ENCODE assay signal across 1 cellular context in genomic region chr5:964821-965220, GRCh38.
TF ChIP-seq lines count a peak whose summit lies in the region.

No MANE protein-coding gene starts in this region.

TF ChIP-seq in IMR-90, 13 proteins besides CTCF, POLR2A, EP300 and RAD21:
- TF ChIP-seq MAZ (IDR thresholded peaks at IDR 0.05; ENCODE audit: borderline replicate concordance, low read depth, low read length) (no peak), MXI1 (IDR thresholded peaks at IDR 0.05; ENCODE audit: borderline replicate concordance, low read depth, low read length) (no peak), CEBPB (IDR thresholded peaks at IDR 0.05; ENCODE audit: low read depth, low read length) (no peak), NFE2L2 (IDR thresholded peaks at IDR 0.05; ENCODE audit: low read depth, low read length) (no peak), ELK1 (IDR thresholded peaks at IDR 0.05; ENCODE audit: borderline replicate concordance, low read depth, low read length) (no peak), FOS (IDR thresholded peaks at IDR 0.05; ENCODE audit: low read depth, low read length) (no peak), RCOR1 (IDR thresholded peaks at IDR 0.05; ENCODE audit: insufficient replicate concordance, low read length) (no peak), USF2 (IDR thresholded peaks at IDR 0.05; ENCODE audit: low read depth, low read length) (no peak), BHLHE40 (IDR thresholded peaks at IDR 0.05; ENCODE audit: low read depth, low read length) (no peak)
